8 cellular contexts compared by ENCODE assay signal in genomic region chr14:105180598-105181528, GRCh38. TPM values are rescaled to one million over a fixed set of nuclear protein-coding genes. Genes with fewer than 3 reads are reported as not detected.
DNase-seq lines count a peak whose midpoint lies in the region; ATAC-seq, FAIRE-seq and TF ChIP-seq lines count a peak whose summit lies in the region.

NUDT14 (minus strand) TSS chr14:105181312; CDS start chr14:105181209, 103 bp downstream.

- BruUV-seq in K562 (replicated peaks; lab: Mats Ljungman, UMichigan) = no TSS peak

- TF ChIP-seq CTCF in BJ (IDR thresholded peaks at IDR 0.05; ENCODE audit: insufficient read depth, low read depth, low read length) (no peak), K562 (IDR thresholded peaks at IDR 0.05 in 2 of 3, conservative IDR thresholded peaks at IDR 0.05 in 1 of 3; ENCODE audit: insufficient read depth in 2 of 3, low read depth in 1 of 3, low read length in 3 of 3) (no peak)

- H3K9me1 ChIP-seq in K562 (ENCODE audit: control insufficient read depth, insufficient read depth, low read length) = no peaks in the 10 kb centered on the region

- FAIRE-seq in K562 (lab: Jason Lieb, UNC) = no peak

- no peak within 1 kb of the TSS; the same call in 2 of the 3 replicates for H3K27ac ChIP-seq in K562 (ENCODE audit: extremely low read depth, low read depth, low read length)
- H3K27ac ChIP-seq in iPS-18a (ENCODE audit: low read length) = no peak within 1 kb of the TSS

- H3K79me2 ChIP-seq in K562 (ENCODE audit: control insufficient read depth, insufficient read depth, low read length) = no peaks in the 10 kb centered on the region

- no peaks in the 10 kb centered on the region for H3K36me3 ChIP-seq in BJ (ENCODE audit: control insufficient read depth, insufficient read depth, low read length)
- no peaks in the 10 kb centered on the region for H3K36me3 ChIP-seq in K562 (ENCODE audit: control insufficient read depth, insufficient read depth, low read length)
- H3K36me3 ChIP-seq in iPS-18a (ENCODE audit: control insufficient read depth, low read depth, low read length) = no peaks in the 10 kb centered on the region

- no peaks in the 10 kb centered on the region for H4K20me1 ChIP-seq in K562 (replicated peaks; ENCODE audit: control insufficient read depth, insufficient read depth, low read length)

- H3K27me3 ChIP-seq in BJ (ENCODE audit: control insufficient read depth, insufficient read depth, low read length) = no peaks in the 10 kb centered on the region; the same call in 1 of the 2 replicates
- H3K27me3 ChIP-seq in K562 (ENCODE audit: control insufficient read depth in 2 of 2, insufficient read depth in 2 of 2, low read length in 2 of 2) = no peaks in the 10 kb centered on the region
- peaks cover 29% of the 10 kb centered on the region for H3K27me3 ChIP-seq in iPS-18a (ENCODE audit: control insufficient read depth, insufficient read depth, low read length)

- no peak for TF ChIP-seq RAD21 in Ishikawa (IDR thresholded peaks at IDR 0.05; ENCODE audit: low read depth)
- TF ChIP-seq RAD21 in K562 (CRISPR knock-in tag; conservative IDR thresholded peaks at IDR 0.05 in 1 of 2, IDR thresholded peaks at IDR 0.05 in 1 of 2) = no peak

- in situ Hi-C loops in K562 (cut with MboI) = no loop called here

- POLR2A ChIA-PET in BJ (lab: Charles Lee) (no interaction called here), K562 (lab: Yijun Ruan, JAX) (no interaction called here)

- H3K4me1 ChIP-seq in K562 (replicated peaks in 1 of 2; ENCODE audit: control insufficient read depth in 2 of 2, insufficient read depth in 2 of 2, low read length in 2 of 2) (peaks cover 3 to 78% of the 10 kb centered on the region in 2 experiments; a peak in 4 of 5 replicates), iPS-18a (ENCODE audit: control insufficient read depth, low read depth, low read length) (no peaks in the 10 kb centered on the region)

- ATAC-seq in GM19324 (IDR thresholded peaks at IDR 0.05; ENCODE audit: low FRiP score, unreplicated experiment) (peak; percentile 59), K562 (peak; percentile 85), HG03025 (IDR thresholded peaks at IDR 0.05; ENCODE audit: low FRiP score, unreplicated experiment) (no peak)

- CTCF ChIA-PET in BJ (lab: Yijun Ruan, JAX) = interaction anchor here (0.7 to 2.0 kb wide), 5 partner anchors 10 to 173 kb away, joined by 3 to 12 read pairs (median 4); no protein-coding TSS in a partner anchor
- CTCF ChIA-PET in K562 (lab: Yijun Ruan, JAX; ENCODE audit: low intra/inter-chr PET ratio) = no interaction called here

- H3K9ac ChIP-seq in K562 (ENCODE audit: insufficient read depth in 1 of 2, low read depth in 2 of 2, low read length in 2 of 2) (peak within 1 kb of the TSS; percentile 51 to 87; a peak in 3 of 4 replicates), iPS-18a (ENCODE audit: low read length) (no peak within 1 kb of the TSS)

- intact Hi-C loops in K562 (cut with micrococcal nuclease) = loop anchor here (5.0 kb wide), 1 partner anchor 89 kb away; no protein-coding TSS in a partner anchor

- H3K4me2 ChIP-seq in K562 (ENCODE audit: insufficient read depth, low read length) = peak within 1 kb of the TSS; percentile 72

- peak within 1 kb of the TSS; percentile 63; the same call in 1 of the 2 replicates for H2AFZ ChIP-seq in K562 (ENCODE audit: low read depth, low read length)

- no peak for TF ChIP-seq EP300 in Ishikawa (IDR thresholded peaks at IDR 0.05; ENCODE audit: borderline replicate concordance)
- no peak for TF ChIP-seq EP300 in K562 (IDR thresholded peaks at IDR 0.05; ENCODE audit: low read length)

- H3K9me3 ChIP-seq in K562 (replicated peaks; ENCODE audit: control insufficient read depth, insufficient read depth, low read depth, low read length) (no peaks in the 10 kb centered on the region), iPS-18a (ENCODE audit: control insufficient read depth, low read depth, low read length) (no peaks in the 10 kb centered on the region)

- no peak for TF ChIP-seq POLR2A in K562 (conservative IDR thresholded peaks at IDR 0.05)

- DNase-seq in BJ (ENCODE audit: low read depth) (no peak), T1000 (lab: John Stamatoyannopoulos, UW) (peak; percentile 18), K562 (ENCODE audit: extremely low read depth in 1 of 4, low spot score in 3 of 4) (peak; percentile 73 to 91 (median 84))
- DNase-seq in stimulated activated CD4-positive, alpha-beta T cell treated with anti-CD3 and anti-CD28 coated beads, Interleukin-12 subunit alpha, Interleukin-12 subunit beta, amount 100 ng/mL, for 4 hours = peak; percentile 81

- WGBS in K562 (ENCODE audit: insufficient coverage, low coverage, missing lambda C conversion rate) = 0% methylated on average over 6 of the region's 105 CpGs

- peak within 1 kb of the TSS; percentile 47 for H3K4me3 ChIP-seq in BJ (ENCODE audit: low read depth, low read length)
- H3K4me3 ChIP-seq in K562 = peak within 1 kb of the TSS; percentile 47
- H3K4me3 ChIP-seq in iPS-18a (ENCODE audit: low read length) = peak within 1 kb of the TSS; percentile 50

TF ChIP-seq in Ishikawa, 13 proteins besides CTCF, POLR2A, EP300 and RAD21:
- TF ChIP-seq MAX (IDR thresholded peaks at IDR 0.05) (peak; percentile 88), USF1 (IDR thresholded peaks at IDR 0.05) (peak; percentile 84), CEBPB (IDR thresholded peaks at IDR 0.05) (no peak), EGR1 (IDR thresholded peaks at IDR 0.05) (peak; percentile 77)

TF ChIP-seq in K562, 482 proteins besides CTCF, POLR2A, EP300 and RAD21 (continues in another document):
- no peak for TF ChIP-seq ZNF41 (CRISPR knock-in tag; conservative IDR thresholded peaks at IDR 0.05)
- TF ChIP-seq ELF4 (CRISPR knock-in tag; IDR thresholded peaks at IDR 0.05) = no peak
- TF ChIP-seq PHF8 (IDR thresholded peaks at IDR 0.05; ENCODE audit: borderline replicate concordance, low read length) = peak; percentile 51; the same call in 1 of the 2 replicates
- peak; percentile 30 for TF ChIP-seq GTF3C2 (IDR thresholded peaks at IDR 0.05; ENCODE audit: borderline replicate concordance, extremely low read depth, insufficient read length)

RNA-seq across cellular contexts. Expression of gene NUDT14, which starts in this region (rescaled TPM):
- polyA plus RNA-seq in BJ (2011; rRNA removed) = 6.5 and 10.9 TPM in 2 replicates
- 3.4 and 3.6 TPM in 2 replicates for polyA minus RNA-seq in BJ (2011; rRNA and poly(A)+ RNA removed)
- 7.5 and 26.6 TPM in 2 replicates for total RNA-seq in K562 (2011; cell fraction: chromatin; rRNA removed; ENCODE audit: low replicate concordance)
- 23.2 and 26.8 TPM in 2 replicates for total RNA-seq in K562 (2011; cell fraction: nucleolus; rRNA removed)
- total RNA-seq in K562 (2011; cell fraction: nucleoplasm; rRNA removed) = 10.1 and 13.7 TPM in 2 replicates
- total RNA-seq in K562 (2014; rRNA removed) = 12.3 and 13.2 TPM in 2 replicates
- 1.7 and 2.1 TPM in 2 replicates for total RNA-seq in K562 (2014; rRNA removed; fragmentation: Illumina TruSeq; extraction: Trizol)
- 11.7 and 11.9 TPM in 2 replicates for total RNA-seq in K562 (2015; rRNA removed; fragmentation: Illumina TruSeq; extraction: Trizol)
- total RNA-seq in K562 (2021) = 15.7 and 16.3 TPM in 2 replicates
- polyA plus RNA-seq in K562 (2011; rRNA removed) = 8.3 and 10.6 TPM in 2 replicates
- 10.6 and 23.4 TPM in 2 replicates for polyA plus RNA-seq in K562 (2011; cell fraction: cytosol; rRNA removed)
- 16.5 and 26.6 TPM in 2 replicates for polyA plus RNA-seq in K562 (2011; cell fraction: nucleus; rRNA removed)
- polyA plus RNA-seq in K562 (2012) = 20.4 and 28.6 TPM in 2 replicates
- 3.1 and 6.4 TPM in 2 replicates for polyA plus RNA-seq in K562 (2014; fragmentation: Illumina TruSeq; extraction: Trizol)
- under 1 TPM; 0.14 to 0.85 TPM for polyA plus RNA-seq in K562 (2014; fragmentation: Nextera tagmentation; extraction: Ambion mirVana)
- 8.2 and 14.5 TPM in 2 replicates for polyA plus RNA-seq in K562 (2014; rRNA removed)
- 1.1 and 2.3 TPM in 2 replicates for polyA minus RNA-seq in K562 (2011; rRNA and poly(A)+ RNA removed)
- 3.7 and 9.5 TPM in 2 replicates for polyA minus RNA-seq in K562 (2011; cell fraction: cytosol; rRNA and poly(A)+ RNA removed)
- polyA minus RNA-seq in K562 (2011; cell fraction: nucleus; rRNA and poly(A)+ RNA removed) = 2.7 and 3.6 TPM in 2 replicates
